In genomic region chr15:26889298-26889898, GRCh38 we compare ENCODE assay signal across 8 cellular contexts. TPM values are rescaled to one million over a fixed set of nuclear protein-coding genes. Genes with fewer than 3 reads are reported as not detected.
DNase-seq lines count a peak whose midpoint lies in the region; ATAC-seq, FAIRE-seq and TF ChIP-seq lines count a peak whose summit lies in the region.

No MANE protein-coding gene starts in this region.

- DNase-seq in AG08395 (ENCODE audit: low spot score) (peak; percentile 53), GM12891 (ENCODE audit: insufficient read length, low spot score) (no peak), NCI-H1694 treated with DMSO at 0.1 percent for 48 hours (lab: John Stamatoyannopoulos, UW) (peak; percentile 5), UCSD-AML1 (lab: John Stamatoyannopoulos, UW; ENCODE audit: unreplicated experiment) (peak; percentile 13), endothelial cell (ENCODE audit: low spot score) (peak; percentile 55), neural crest cell (ENCODE audit: low read depth, low spot score) (peak; percentile 74)

- no peaks in the 10 kb centered on the region for H3K4me1 Mint-ChIP-seq in endothelial cell (ENCODE audit: unreplicated experiment)
- H3K4me1 Mint-ChIP-seq in neural crest cell: peaks cover 7% of the 10 kb centered on the region

- no peak overlapping the region for H3K4me3 Mint-ChIP-seq in endothelial cell (ENCODE audit: unreplicated experiment)
- no peak overlapping the region for H3K4me3 Mint-ChIP-seq in neural crest cell

- FAIRE-seq in GM12891 (lab: Jason Lieb, UNC): peak; percentile 71

- H3K9me3 Mint-ChIP-seq in endothelial cell (ENCODE audit: unreplicated experiment) (no peaks in the 10 kb centered on the region), neural crest cell (peaks cover 8% of the 10 kb centered on the region)

- H3K27ac Mint-ChIP-seq in endothelial cell (ENCODE audit: unreplicated experiment): no peak overlapping the region
- no peak overlapping the region for H3K27ac Mint-ChIP-seq in neural crest cell (ENCODE audit: unreplicated experiment)

- H3K36me3 Mint-ChIP-seq in endothelial cell (ENCODE audit: low read depth, unreplicated experiment) (peaks cover 9% of the 10 kb centered on the region), neural crest cell (ENCODE audit: low read depth) (no peaks in the 10 kb centered on the region)

- ATAC-seq in HG03095 (IDR thresholded peaks at IDR 0.05; ENCODE audit: unreplicated experiment) (no peak), HG02798 (IDR thresholded peaks at IDR 0.05; ENCODE audit: poor library complexity, unreplicated experiment) (no peak)

- no peak for TF ChIP-seq POLR2A in GM12891 (IDR thresholded peaks at IDR 0.05; ENCODE audit: low read depth, low read length)

- peak; percentile 89 for TF ChIP-seq CTCF in endothelial cell (IDR thresholded peaks at IDR 0.05; ENCODE audit: unreplicated experiment)
- TF ChIP-seq CTCF in neural crest cell (conservative IDR thresholded peaks at IDR 0.05): peak; percentile 91

- H3K27me3 Mint-ChIP-seq in endothelial cell (ENCODE audit: unreplicated experiment) (peaks cover 5% of the 10 kb centered on the region), neural crest cell (ENCODE audit: low read depth) (peaks cover 24% of the 10 kb centered on the region)

TF ChIP-seq in GM12891, 5 proteins besides CTCF, POLR2A, EP300 and RAD21:
- TF ChIP-seq TAF1 (IDR thresholded peaks at IDR 0.05; ENCODE audit: low read depth, low read length) (no peak), SPI1 (IDR thresholded peaks at IDR 0.05; ENCODE audit: low read depth, low read length) (no peak), POU2F2 (IDR thresholded peaks at IDR 0.05; ENCODE audit: low read depth, low read length) (no peak), POLR2AphosphoS5 (IDR thresholded peaks at IDR 0.05; ENCODE audit: low read depth, low read length) (no peak), PAX5 (IDR thresholded peaks at IDR 0.05; ENCODE audit: insufficient read depth, low read length, severe bottlenecking) (no peak)
TF ChIP-seq in GM12891: peak in this region for 0.

RNA-seq across cellular contexts. Expression of gene GABRA5, which starts 22.5 kb away (rescaled TPM):
- polyA plus RNA-seq in GM12891 (2012; ENCODE audit: low read depth, missing spikeins): not detected
- total RNA-seq in endothelial cell (ENCODE audit: unreplicated experiment) (0.72 TPM), neural crest cell (0.54 and 0.61 TPM in 2 replicates)
